ENCODE assay signal across 1 cellular context in genomic region chr12:50222275-50222783, GRCh38.
TF ChIP-seq lines count a peak whose summit lies in the region.

No MANE protein-coding gene starts in this region.

TF ChIP-seq in K562, 482 proteins besides CTCF, POLR2A, EP300 and RAD21 (continued from another document and continues in another):
- TF ChIP-seq, protein P1, sequence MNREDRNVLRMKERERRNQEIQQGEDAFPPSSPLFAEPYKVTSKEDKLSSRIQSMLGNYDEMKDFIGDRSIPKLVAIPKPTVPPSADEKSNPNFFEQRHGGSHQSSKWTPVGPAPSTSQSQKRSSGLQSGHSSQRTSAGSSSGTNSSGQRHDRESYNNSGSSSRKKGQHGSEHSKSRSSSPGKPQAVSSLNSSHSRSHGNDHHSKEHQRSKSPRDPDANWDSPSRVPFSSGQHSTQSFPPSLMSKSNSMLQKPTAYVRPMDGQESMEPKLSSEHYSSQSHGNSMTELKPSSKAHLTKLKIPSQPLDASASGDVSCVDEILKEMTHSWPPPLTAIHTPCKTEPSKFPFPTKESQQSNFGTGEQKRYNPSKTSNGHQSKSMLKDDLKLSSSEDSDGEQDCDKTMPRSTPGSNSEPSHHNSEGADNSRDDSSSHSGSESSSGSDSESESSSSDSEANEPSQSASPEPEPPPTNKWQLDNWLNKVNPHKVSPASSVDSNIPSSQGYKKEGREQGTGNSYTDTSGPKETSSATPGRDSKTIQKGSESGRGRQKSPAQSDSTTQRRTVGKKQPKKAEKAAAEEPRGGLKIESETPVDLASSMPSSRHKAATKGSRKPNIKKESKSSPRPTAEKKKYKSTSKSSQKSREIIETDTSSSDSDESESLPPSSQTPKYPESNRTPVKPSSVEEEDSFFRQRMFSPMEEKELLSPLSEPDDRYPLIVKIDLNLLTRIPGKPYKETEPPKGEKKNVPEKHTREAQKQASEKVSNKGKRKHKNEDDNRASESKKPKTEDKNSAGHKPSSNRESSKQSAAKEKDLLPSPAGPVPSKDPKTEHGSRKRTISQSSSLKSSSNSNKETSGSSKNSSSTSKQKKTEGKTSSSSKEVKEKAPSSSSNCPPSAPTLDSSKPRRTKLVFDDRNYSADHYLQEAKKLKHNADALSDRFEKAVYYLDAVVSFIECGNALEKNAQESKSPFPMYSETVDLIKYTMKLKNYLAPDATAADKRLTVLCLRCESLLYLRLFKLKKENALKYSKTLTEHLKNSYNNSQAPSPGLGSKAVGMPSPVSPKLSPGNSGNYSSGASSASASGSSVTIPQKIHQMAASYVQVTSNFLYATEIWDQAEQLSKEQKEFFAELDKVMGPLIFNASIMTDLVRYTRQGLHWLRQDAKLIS (CRISPR knock-in tag; IDR thresholded peaks at IDR 0.05), result no peak
- TF ChIP-seq KLF13 (tag; IDR thresholded peaks at IDR 0.05; ENCODE audit: borderline replicate concordance, low read depth) (no peak), FIP1L1 (IDR thresholded peaks at IDR 0.05; ENCODE audit: low read depth, low read length, poor library complexity, severe bottlenecking) (no peak), HDAC6 (IDR thresholded peaks at IDR 0.05; ENCODE audit: low read depth, low read length) (no peak), YY1 (IDR thresholded peaks at IDR 0.05; ENCODE audit: borderline replicate concordance in 1 of 3, control insufficient read depth in 1 of 3, extremely low read depth in 1 of 3, insufficient read depth in 3 of 3, insufficient read length in 1 of 3, insufficient replicate concordance in 2 of 3, low read depth in 1 of 3, low read length in 2 of 3) (peak in 1 of 3 experiments; percentile 10), TFAP4 (CRISPR knock-in tag; IDR thresholded peaks at IDR 0.05; ENCODE audit: borderline replicate concordance) (peak; percentile 60; the same call in 1 of the 2 replicates), SRSF7 (optimal IDR thresholded peaks at IDR 0.05; ENCODE audit: low read depth, low read length) (no peak), ZC3H11A (IDR thresholded peaks at IDR 0.05; ENCODE audit: low read depth, low read length) (no peak), ZNF551 (CRISPR knock-in tag; IDR thresholded peaks at IDR 0.05) (no peak), CREM (IDR thresholded peaks at IDR 0.05; ENCODE audit: low read depth) (0 out of 2 replicates have a peak, but pooled peaks have one; percentile 3), ZNF445 (CRISPR knock-in tag; IDR thresholded peaks at IDR 0.05; ENCODE audit: low read depth) (no peak), ZKSCAN8 (CRISPR knock-in tag; IDR thresholded peaks at IDR 0.05) (no peak), CBX8 (IDR thresholded peaks at IDR 0.05; ENCODE audit: borderline replicate concordance, extremely low read depth, low read depth, low read length, poor library complexity, severe bottlenecking) (no peak), ZNF57 (CRISPR knock-in tag; IDR thresholded peaks at IDR 0.05) (no peak), MAFG (tag; conservative IDR thresholded peaks at IDR 0.05) (no peak), SMAD1 (IDR thresholded peaks at IDR 0.05; ENCODE audit: low read depth, low read length, partially characterized antibody) (peak; percentile 55), TAF9B (IDR thresholded peaks at IDR 0.05; ENCODE audit: partially characterized antibody) (peak; percentile 60), KDM5B (IDR thresholded peaks at IDR 0.05; ENCODE audit: insufficient replicate concordance, low read depth, low read length) (peak; percentile 46), RBM14 (IDR thresholded peaks at IDR 0.05; ENCODE audit: borderline replicate concordance, insufficient read depth, low read depth, low read length) (no peak), KAT8 (IDR thresholded peaks at IDR 0.05; ENCODE audit: low read depth) (no peak), SMAD3 (CRISPR knock-in tag; conservative IDR thresholded peaks at IDR 0.05) (no peak), CREBBP (IDR thresholded peaks at IDR 0.05; ENCODE audit: low read depth, low read length) (no peak), POLR2B (IDR thresholded peaks at IDR 0.05; ENCODE audit: low read depth, partially characterized antibody) (peak; percentile 80), MTA3 (IDR thresholded peaks at IDR 0.05; ENCODE audit: borderline replicate concordance) (peak; percentile 37; the same call in 1 of the 2 replicates), HDAC2 (IDR thresholded peaks at IDR 0.05) (0 out of 2 replicates have a peak, but pooled peaks have one; percentile 43), KLF1 (tag; IDR thresholded peaks at IDR 0.05) (peak; percentile 31; the same call in 1 of the 2 replicates), KDM1A (IDR thresholded peaks at IDR 0.05) (0 out of 4 replicates have a peak, but pooled peaks of 1 of the 2 experiments have one; percentile 36), ZBTB17 (CRISPR knock-in tag; IDR thresholded peaks at IDR 0.05) (no peak), FOSL1 (tag; conservative IDR thresholded peaks at IDR 0.05) (0 out of 2 replicates have a peak, but pooled peaks have one; percentile 21), U2AF2 (optimal IDR thresholded peaks at IDR 0.05; ENCODE audit: low read depth, low read length) (no peak), SMARCE1 (IDR thresholded peaks at IDR 0.05) (0 out of 2 replicates have a peak, but pooled peaks have one; percentile 24), CBX1 (IDR thresholded peaks at IDR 0.05; ENCODE audit: low read depth) (no peak)
- TF ChIP-seq, protein P2, sequence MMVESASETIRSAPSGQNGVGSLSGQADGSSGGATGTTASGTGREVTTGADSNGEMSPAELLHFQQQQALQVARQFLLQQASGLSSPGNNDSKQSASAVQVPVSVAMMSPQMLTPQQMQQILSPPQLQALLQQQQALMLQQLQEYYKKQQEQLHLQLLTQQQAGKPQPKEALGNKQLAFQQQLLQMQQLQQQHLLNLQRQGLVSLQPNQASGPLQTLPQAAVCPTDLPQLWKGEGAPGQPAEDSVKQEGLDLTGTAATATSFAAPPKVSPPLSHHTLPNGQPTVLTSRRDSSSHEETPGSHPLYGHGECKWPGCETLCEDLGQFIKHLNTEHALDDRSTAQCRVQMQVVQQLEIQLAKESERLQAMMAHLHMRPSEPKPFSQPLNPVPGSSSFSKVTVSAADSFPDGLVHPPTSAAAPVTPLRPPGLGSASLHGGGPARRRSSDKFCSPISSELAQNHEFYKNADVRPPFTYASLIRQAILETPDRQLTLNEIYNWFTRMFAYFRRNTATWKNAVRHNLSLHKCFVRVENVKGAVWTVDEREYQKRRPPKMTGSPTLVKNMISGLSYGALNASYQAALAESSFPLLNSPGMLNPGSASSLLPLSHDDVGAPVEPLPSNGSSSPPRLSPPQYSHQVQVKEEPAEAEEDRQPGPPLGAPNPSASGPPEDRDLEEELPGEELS (CRISPR knock-in tag; IDR thresholded peaks at IDR 0.05; ENCODE audit: borderline replicate concordance), result no peak
- TF ChIP-seq, protein P3, sequence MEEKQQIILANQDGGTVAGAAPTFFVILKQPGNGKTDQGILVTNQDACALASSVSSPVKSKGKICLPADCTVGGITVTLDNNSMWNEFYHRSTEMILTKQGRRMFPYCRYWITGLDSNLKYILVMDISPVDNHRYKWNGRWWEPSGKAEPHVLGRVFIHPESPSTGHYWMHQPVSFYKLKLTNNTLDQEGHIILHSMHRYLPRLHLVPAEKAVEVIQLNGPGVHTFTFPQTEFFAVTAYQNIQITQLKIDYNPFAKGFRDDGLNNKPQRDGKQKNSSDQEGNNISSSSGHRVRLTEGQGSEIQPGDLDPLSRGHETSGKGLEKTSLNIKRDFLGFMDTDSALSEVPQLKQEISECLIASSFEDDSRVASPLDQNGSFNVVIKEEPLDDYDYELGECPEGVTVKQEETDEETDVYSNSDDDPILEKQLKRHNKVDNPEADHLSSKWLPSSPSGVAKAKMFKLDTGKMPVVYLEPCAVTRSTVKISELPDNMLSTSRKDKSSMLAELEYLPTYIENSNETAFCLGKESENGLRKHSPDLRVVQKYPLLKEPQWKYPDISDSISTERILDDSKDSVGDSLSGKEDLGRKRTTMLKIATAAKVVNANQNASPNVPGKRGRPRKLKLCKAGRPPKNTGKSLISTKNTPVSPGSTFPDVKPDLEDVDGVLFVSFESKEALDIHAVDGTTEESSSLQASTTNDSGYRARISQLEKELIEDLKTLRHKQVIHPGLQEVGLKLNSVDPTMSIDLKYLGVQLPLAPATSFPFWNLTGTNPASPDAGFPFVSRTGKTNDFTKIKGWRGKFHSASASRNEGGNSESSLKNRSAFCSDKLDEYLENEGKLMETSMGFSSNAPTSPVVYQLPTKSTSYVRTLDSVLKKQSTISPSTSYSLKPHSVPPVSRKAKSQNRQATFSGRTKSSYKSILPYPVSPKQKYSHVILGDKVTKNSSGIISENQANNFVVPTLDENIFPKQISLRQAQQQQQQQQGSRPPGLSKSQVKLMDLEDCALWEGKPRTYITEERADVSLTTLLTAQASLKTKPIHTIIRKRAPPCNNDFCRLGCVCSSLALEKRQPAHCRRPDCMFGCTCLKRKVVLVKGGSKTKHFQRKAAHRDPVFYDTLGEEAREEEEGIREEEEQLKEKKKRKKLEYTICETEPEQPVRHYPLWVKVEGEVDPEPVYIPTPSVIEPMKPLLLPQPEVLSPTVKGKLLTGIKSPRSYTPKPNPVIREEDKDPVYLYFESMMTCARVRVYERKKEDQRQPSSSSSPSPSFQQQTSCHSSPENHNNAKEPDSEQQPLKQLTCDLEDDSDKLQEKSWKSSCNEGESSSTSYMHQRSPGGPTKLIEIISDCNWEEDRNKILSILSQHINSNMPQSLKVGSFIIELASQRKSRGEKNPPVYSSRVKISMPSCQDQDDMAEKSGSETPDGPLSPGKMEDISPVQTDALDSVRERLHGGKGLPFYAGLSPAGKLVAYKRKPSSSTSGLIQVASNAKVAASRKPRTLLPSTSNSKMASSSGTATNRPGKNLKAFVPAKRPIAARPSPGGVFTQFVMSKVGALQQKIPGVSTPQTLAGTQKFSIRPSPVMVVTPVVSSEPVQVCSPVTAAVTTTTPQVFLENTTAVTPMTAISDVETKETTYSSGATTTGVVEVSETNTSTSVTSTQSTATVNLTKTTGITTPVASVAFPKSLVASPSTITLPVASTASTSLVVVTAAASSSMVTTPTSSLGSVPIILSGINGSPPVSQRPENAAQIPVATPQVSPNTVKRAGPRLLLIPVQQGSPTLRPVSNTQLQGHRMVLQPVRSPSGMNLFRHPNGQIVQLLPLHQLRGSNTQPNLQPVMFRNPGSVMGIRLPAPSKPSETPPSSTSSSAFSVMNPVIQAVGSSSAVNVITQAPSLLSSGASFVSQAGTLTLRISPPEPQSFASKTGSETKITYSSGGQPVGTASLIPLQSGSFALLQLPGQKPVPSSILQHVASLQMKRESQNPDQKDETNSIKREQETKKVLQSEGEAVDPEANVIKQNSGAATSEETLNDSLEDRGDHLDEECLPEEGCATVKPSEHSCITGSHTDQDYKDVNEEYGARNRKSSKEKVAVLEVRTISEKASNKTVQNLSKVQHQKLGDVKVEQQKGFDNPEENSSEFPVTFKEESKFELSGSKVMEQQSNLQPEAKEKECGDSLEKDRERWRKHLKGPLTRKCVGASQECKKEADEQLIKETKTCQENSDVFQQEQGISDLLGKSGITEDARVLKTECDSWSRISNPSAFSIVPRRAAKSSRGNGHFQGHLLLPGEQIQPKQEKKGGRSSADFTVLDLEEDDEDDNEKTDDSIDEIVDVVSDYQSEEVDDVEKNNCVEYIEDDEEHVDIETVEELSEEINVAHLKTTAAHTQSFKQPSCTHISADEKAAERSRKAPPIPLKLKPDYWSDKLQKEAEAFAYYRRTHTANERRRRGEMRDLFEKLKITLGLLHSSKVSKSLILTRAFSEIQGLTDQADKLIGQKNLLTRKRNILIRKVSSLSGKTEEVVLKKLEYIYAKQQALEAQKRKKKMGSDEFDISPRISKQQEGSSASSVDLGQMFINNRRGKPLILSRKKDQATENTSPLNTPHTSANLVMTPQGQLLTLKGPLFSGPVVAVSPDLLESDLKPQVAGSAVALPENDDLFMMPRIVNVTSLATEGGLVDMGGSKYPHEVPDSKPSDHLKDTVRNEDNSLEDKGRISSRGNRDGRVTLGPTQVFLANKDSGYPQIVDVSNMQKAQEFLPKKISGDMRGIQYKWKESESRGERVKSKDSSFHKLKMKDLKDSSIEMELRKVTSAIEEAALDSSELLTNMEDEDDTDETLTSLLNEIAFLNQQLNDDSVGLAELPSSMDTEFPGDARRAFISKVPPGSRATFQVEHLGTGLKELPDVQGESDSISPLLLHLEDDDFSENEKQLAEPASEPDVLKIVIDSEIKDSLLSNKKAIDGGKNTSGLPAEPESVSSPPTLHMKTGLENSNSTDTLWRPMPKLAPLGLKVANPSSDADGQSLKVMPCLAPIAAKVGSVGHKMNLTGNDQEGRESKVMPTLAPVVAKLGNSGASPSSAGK (IDR thresholded peaks at IDR 0.05), result peak; percentile 61; the same call in 1 of the 2 replicates
- TF ChIP-seq, protein P4, sequence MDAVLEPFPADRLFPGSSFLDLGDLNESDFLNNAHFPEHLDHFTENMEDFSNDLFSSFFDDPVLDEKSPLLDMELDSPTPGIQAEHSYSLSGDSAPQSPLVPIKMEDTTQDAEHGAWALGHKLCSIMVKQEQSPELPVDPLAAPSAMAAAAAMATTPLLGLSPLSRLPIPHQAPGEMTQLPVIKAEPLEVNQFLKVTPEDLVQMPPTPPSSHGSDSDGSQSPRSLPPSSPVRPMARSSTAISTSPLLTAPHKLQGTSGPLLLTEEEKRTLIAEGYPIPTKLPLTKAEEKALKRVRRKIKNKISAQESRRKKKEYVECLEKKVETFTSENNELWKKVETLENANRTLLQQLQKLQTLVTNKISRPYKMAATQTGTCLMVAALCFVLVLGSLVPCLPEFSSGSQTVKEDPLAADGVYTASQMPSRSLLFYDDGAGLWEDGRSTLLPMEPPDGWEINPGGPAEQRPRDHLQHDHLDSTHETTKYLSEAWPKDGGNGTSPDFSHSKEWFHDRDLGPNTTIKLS (IDR thresholded peaks at IDR 0.05; ENCODE audit: borderline replicate concordance, low read depth), result peak; percentile 37; the same call in 1 of the 2 replicates
- TF ChIP-seq, protein P5, sequence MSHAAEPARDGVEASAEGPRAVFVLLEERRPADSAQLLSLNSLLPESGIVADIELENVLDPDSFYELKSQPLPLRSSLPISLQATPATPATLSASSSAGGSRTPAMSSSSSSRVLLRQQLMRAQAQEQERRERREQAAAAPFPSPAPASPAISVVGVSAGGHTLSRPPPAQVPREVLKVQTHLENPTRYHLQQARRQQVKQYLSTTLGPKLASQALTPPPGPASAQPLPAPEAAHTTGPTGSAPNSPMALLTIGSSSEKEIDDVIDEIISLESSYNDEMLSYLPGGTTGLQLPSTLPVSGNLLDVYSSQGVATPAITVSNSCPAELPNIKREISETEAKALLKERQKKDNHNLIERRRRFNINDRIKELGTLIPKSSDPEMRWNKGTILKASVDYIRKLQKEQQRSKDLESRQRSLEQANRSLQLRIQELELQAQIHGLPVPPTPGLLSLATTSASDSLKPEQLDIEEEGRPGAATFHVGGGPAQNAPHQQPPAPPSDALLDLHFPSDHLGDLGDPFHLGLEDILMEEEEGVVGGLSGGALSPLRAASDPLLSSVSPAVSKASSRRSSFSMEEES (CRISPR knock-in tag; IDR thresholded peaks at IDR 0.05), result no peak
- TF ChIP-seq, protein P6, sequence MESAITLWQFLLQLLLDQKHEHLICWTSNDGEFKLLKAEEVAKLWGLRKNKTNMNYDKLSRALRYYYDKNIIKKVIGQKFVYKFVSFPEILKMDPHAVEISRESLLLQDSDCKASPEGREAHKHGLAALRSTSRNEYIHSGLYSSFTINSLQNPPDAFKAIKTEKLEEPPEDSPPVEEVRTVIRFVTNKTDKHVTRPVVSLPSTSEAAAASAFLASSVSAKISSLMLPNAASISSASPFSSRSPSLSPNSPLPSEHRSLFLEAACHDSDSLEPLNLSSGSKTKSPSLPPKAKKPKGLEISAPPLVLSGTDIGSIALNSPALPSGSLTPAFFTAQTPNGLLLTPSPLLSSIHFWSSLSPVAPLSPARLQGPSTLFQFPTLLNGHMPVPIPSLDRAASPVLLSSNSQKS (CRISPR knock-in tag; IDR thresholded peaks at IDR 0.05), result no peak
